ENCODE assay signal across 19 cellular contexts in genomic region chr10:7272008-7272407, GRCh38.
DNase-seq lines count a peak whose midpoint lies in the region; ATAC-seq, FAIRE-seq and TF ChIP-seq lines count a peak whose summit lies in the region.
"Had no signal": no experiment of that assay in that cellular context is flagged by ENCODE, and none has a peak within 500 bp of the region (broad histone marks: within the 10 kb centered on the region; RNA-seq: fewer than 3 reads in every experiment).

No MANE protein-coding gene starts in this region.

- peaks cover 8% of the 10 kb centered on the region for H3K9me3 Mint-ChIP-seq in activated CD4-positive, alpha-beta memory T cell treated with anti-CD3 and anti-CD28 coated beads, Interleukin-2, amount 10 ng/mL, durations not matched to agents 7 days and 5 days
- H3K9me3 Mint-ChIP-seq: neural progenitor cell had no signal

- no peaks in the 10 kb centered on the region for H4K20me1 ChIP-seq in HepG2 (ENCODE audit: insufficient read depth, low read length)

- intact Hi-C loops in HepG2 (cut with micrococcal nuclease; ENCODE audit: unreplicated experiment), result no loop called here

- no peak overlapping the region for H3K14ac ChIP-seq in neuronal stem cell (ENCODE audit: low read length)

- H2BK120ac ChIP-seq in neuronal stem cell (ENCODE audit: low read depth, low read length), result no peak overlapping the region

- CTCF ChIA-PET in activated CD4-positive, alpha-beta memory T cell treated with anti-CD3 and anti-CD28 coated beads, Interleukin-2, amount 10 ng/mL, durations not matched to agents 7 days and 5 days (lab: Charles Lee), result interaction anchor here (0.6 to 2.4 kb wide), 4 partner anchors 137 to 1643 kb away, joined by 3 to 6 read pairs (median 4); partner anchors contain the start of gene SFMBT2
- CTCF ChIA-PET in HepG2 (lab: Yijun Ruan, JAX; ENCODE audit: low intra/inter-chr PET ratio, low total read pairs), result no interaction called here

- H3K4me2 ChIP-seq in HepG2 (ENCODE audit: low read depth, low read length) (no peak overlapping the region), neuronal stem cell (ENCODE audit: insufficient read depth, low read length, poor library complexity, severe bottlenecking) (no peak overlapping the region)
- H3K4me2 ChIP-seq: neural progenitor cell, smooth muscle cell had no signal

- no peaks in the 10 kb centered on the region for H3K79me1 ChIP-seq in neuronal stem cell (ENCODE audit: low read depth, low read length)

- H2AFZ ChIP-seq in HepG2 (ENCODE audit: low read length), result no peak overlapping the region
- no peak overlapping the region for H2AFZ ChIP-seq in neuronal stem cell (ENCODE audit: low read length)
- H2AFZ ChIP-seq: neural progenitor cell had no signal

- 3% methylated on average over 4 of the region's 4 CpGs for WGBS in HepG2 (ENCODE audit: low lambda C conversion rate)
- no CpG with 5 or more reads among the region's 4 CpGs for WGBS in neuronal stem cell (ENCODE audit: extremely low coverage in 2 of 2, insufficient read length in 2 of 2, insufficient replicate concordance in 1 of 2), 2 donors

- no peak overlapping the region for H2AK5ac ChIP-seq in neuronal stem cell (ENCODE audit: low read depth, low read length)

- H3K27me3 ChIP-seq in HepG2 (ENCODE audit: control insufficient read depth in 1 of 2, insufficient read depth in 2 of 2, low read length in 2 of 2), result no peaks in the 10 kb centered on the region; a peak in 2 of 5 replicates
- no peaks in the 10 kb centered on the region for H3K27me3 ChIP-seq in neuronal stem cell (ENCODE audit: control insufficient read depth in 3 of 3, insufficient read depth in 3 of 3, low read depth in 1 of 3, low read length in 3 of 3)
- H3K27me3 ChIP-seq: esophagus squamous epithelium, neural progenitor cell, tibial nerve had no signal

- no peak overlapping the region for H3K23ac ChIP-seq in neuronal stem cell (ENCODE audit: low read depth, low read length, poor library complexity)

- no peaks in the 10 kb centered on the region for H3K79me2 ChIP-seq in HepG2 (ENCODE audit: insufficient read depth, low read length)

- peaks cover 68% of the 10 kb centered on the region for H3K4me1 Mint-ChIP-seq in activated CD4-positive, alpha-beta memory T cell treated with anti-CD3 and anti-CD28 coated beads, Interleukin-2, amount 10 ng/mL, durations not matched to agents 7 days and 5 days

- TF ChIP-seq POLR2A in HepG2 (IDR thresholded peaks at IDR 0.05; ENCODE audit: insufficient read depth in 1 of 2, low read depth in 2 of 2, low read length in 2 of 2), result no peak

- in situ Hi-C loops in HepG2 (cut with HindIII; ENCODE audit: extremely low pct_ligation_motif_present, low pct_unique_long_range_greater_than_20kb), result no loop called here

- H3K36me3 ChIP-seq in HepG2 (replicated peaks in 1 of 2; ENCODE audit: control insufficient read depth in 1 of 2, insufficient read depth in 2 of 2, low read length in 2 of 2), result no peaks in the 10 kb centered on the region
- no peaks in the 10 kb centered on the region for H3K36me3 ChIP-seq in neuronal stem cell (replicated peaks in 1 of 2; ENCODE audit: control insufficient read depth in 2 of 2, insufficient read depth in 2 of 2, low read length in 2 of 2)
- H3K36me3 ChIP-seq: esophagus squamous epithelium, HAP-1, neural progenitor cell, WERI-Rb-1 had no signal

- H3K9me3 ChIP-seq in HepG2 (ENCODE audit: low read length) (no peaks in the 10 kb centered on the region), neuronal stem cell (replicated peaks in 1 of 2; ENCODE audit: control insufficient read depth in 2 of 2, insufficient read depth in 1 of 2, low read depth in 1 of 2, low read length in 2 of 2) (no peaks in the 10 kb centered on the region)
- H3K9me3 ChIP-seq: esophagus squamous epithelium, HAP-1, tibial nerve had no signal

- H3K4me1 ChIP-seq in HepG2 (ENCODE audit: insufficient read depth, low read length) (no peaks in the 10 kb centered on the region), neuronal stem cell (ENCODE audit: control insufficient read depth in 2 of 2, insufficient read depth in 1 of 2, low read depth in 1 of 2, low read length in 2 of 2) (no peaks in the 10 kb centered on the region)
- H3K4me1 ChIP-seq: HAP-1, neural progenitor cell had no signal

- no peak overlapping the region for H3K4me3 ChIP-seq in coronary artery
- H3K4me3 ChIP-seq in HepG2 (replicated peaks in 1 of 3; ENCODE audit: insufficient read depth in 1 of 3, low read depth in 2 of 3, low read length in 3 of 3), result no peak overlapping the region
- H3K4me3 ChIP-seq in neuronal stem cell (ENCODE audit: low read length in 2 of 2), result no peak overlapping the region
- H3K4me3 ChIP-seq: esophagus squamous epithelium, HAP-1, neural progenitor cell, smooth muscle cell, tibial nerve had no signal

- peak overlapping the region; percentile 85 for H3K27ac Mint-ChIP-seq in activated CD4-positive, alpha-beta memory T cell treated with anti-CD3 and anti-CD28 coated beads, Interleukin-2, amount 10 ng/mL, durations not matched to agents 7 days and 5 days
- H3K27ac Mint-ChIP-seq: neural progenitor cell had no signal

- no peak for TF ChIP-seq EP300 in HepG2 (IDR thresholded peaks at IDR 0.05; ENCODE audit: low read depth in 2 of 2, low read length in 2 of 2)
- TF ChIP-seq EP300 in HepG2 (CRISPR knock-in tag; IDR thresholded peaks at IDR 0.05; ENCODE audit: borderline replicate concordance), result no peak

- H4K91ac ChIP-seq in neuronal stem cell (ENCODE audit: low read depth, low read length, poor library complexity), result no peak overlapping the region

- no peak for TF ChIP-seq RAD21 in HepG2 (CRISPR knock-in tag; IDR thresholded peaks at IDR 0.05)

- H3K27me3 Mint-ChIP-seq in activated CD4-positive, alpha-beta memory T cell treated with anti-CD3 and anti-CD28 coated beads, Interleukin-2, amount 10 ng/mL, durations not matched to agents 7 days and 5 days, result no peaks in the 10 kb centered on the region

- H3K4ac ChIP-seq in neuronal stem cell (ENCODE audit: low read length), result no peak overlapping the region

- no peak overlapping the region for H2BK12ac ChIP-seq in neuronal stem cell (ENCODE audit: low read length)

- TF ChIP-seq CTCF in coronary artery (IDR thresholded peaks at IDR 0.05) (no peak), HepG2 (CRISPR knock-in tag; IDR thresholded peaks at IDR 0.05) (no peak)

- POLR2A ChIA-PET in activated CD4-positive, alpha-beta memory T cell treated with anti-CD3 and anti-CD28 coated beads, Interleukin-2, amount 10 ng/mL, durations not matched to agents 7 days and 5 days (lab: Charles Lee), result interaction anchor here (0.8 to 4.6 kb wide), 5 partner anchors 11 to 344 kb away, joined by 3 to 36 read pairs (median 4); partner anchors contain the start of gene SFMBT2
- POLR2A ChIA-PET in HepG2 (lab: Yijun Ruan, JAX), result no interaction called here

- no peak overlapping the region for H3K9ac ChIP-seq in HepG2 (ENCODE audit: insufficient read depth, low read depth, low read length)
- no peak overlapping the region for H3K9ac ChIP-seq in neuronal stem cell (ENCODE audit: low read depth, low read length, poor library complexity)
- H3K9ac ChIP-seq: neural progenitor cell had no signal

- no peak overlapping the region for H2BK5ac ChIP-seq in neuronal stem cell (ENCODE audit: low read length)

- no peak overlapping the region for H3K18ac ChIP-seq in neuronal stem cell (ENCODE audit: low read length)

- peak overlapping the region; percentile 25 for H3K4me3 Mint-ChIP-seq in activated CD4-positive, alpha-beta memory T cell treated with anti-CD3 and anti-CD28 coated beads, Interleukin-2, amount 10 ng/mL, durations not matched to agents 7 days and 5 days
- H3K4me3 Mint-ChIP-seq: neural progenitor cell had no signal

- ATAC-seq in stimulated activated naive CD8-positive, alpha-beta T cell treated with anti-CD3 and anti-CD28 coated beads, Interleukin-15, Interleukin-2, amounts not matched to agents 100 U/mL and 50 U/mL, for 24 hours, result peak; percentile 52
- no peak for ATAC-seq in HepG2

- FAIRE-seq in HepG2 (lab: Jason Lieb, UNC), result no peak
- FAIRE-seq: GM12891 had no signal

- no TSS peak for BruUV-seq in HepG2 (replicated peaks; lab: Mats Ljungman, UMichigan)

- DNase-seq in activated naive CD4-positive, alpha-beta T cell treated with Interleukin-2 at 50 U/mL for 16 hours, result peak; percentile 15
- no peak for DNase-seq in activated naive CD4-positive, alpha-beta T cell treated with anti-CD3 and anti-CD28 coated beads, Interleukin-2, amount 50 U/mL, for 16 hours
- peak; percentile 37 for DNase-seq in activated CD4-positive, alpha-beta memory T cell treated with anti-CD3 and anti-CD28 coated beads, Interleukin-2, amount 10 ng/mL, durations not matched to agents 7 days and 5 days
- peak; percentile 13 for DNase-seq in central memory CD4-positive, alpha-beta T cell
- no peak for DNase-seq in stimulated activated naive CD8-positive, alpha-beta T cell treated with anti-CD3 and anti-CD28 coated beads, Interleukin-15, Interleukin-2, amounts not matched to agents 100 U/mL and 50 U/mL, for 24 hours
- DNase-seq in coronary artery (ENCODE audit: low spot score) (no peak), HepG2 (ENCODE audit: low spot score) (no peak), neuronal stem cell (ENCODE audit: low spot score) (no peak)
- DNase-seq: activated CD8-positive, alpha-beta memory T cell treated with anti-CD3 and anti-CD28 coated beads, Interleukin-2, amount 50 U/mL, for 48 hours; amygdala; esophagus squamous epithelium; NCI-H1417; SHP77; WERI-Rb-1 had no signal

- peaks cover 50% of the 10 kb centered on the region for H3K36me3 Mint-ChIP-seq in activated CD4-positive, alpha-beta memory T cell treated with anti-CD3 and anti-CD28 coated beads, Interleukin-2, amount 10 ng/mL, durations not matched to agents 7 days and 5 days (ENCODE audit: low read depth)

- no peak overlapping the region for H2BK15ac ChIP-seq in neuronal stem cell (ENCODE audit: low read length)

- H3K27ac ChIP-seq in coronary artery, result no peak overlapping the region
- H3K27ac ChIP-seq in HepG2 (ENCODE audit: extremely low read length, insufficient read depth, low read length), result no peak overlapping the region
- no peak overlapping the region for H3K27ac ChIP-seq in neuronal stem cell (replicated peaks; ENCODE audit: low read length)
- H3K27ac ChIP-seq: esophagus squamous epithelium, neural progenitor cell, tibial nerve, WERI-Rb-1 had no signal

- no peak overlapping the region for H4K8ac ChIP-seq in neuronal stem cell (ENCODE audit: low read depth, low read length)

TF ChIP-seq in HepG2, 621 proteins besides CTCF, POLR2A, EP300 and RAD21 (continues in another document):
- no peak for TF ChIP-seq GPN1 (CRISPR knock-in tag; IDR thresholded peaks at IDR 0.05; ENCODE audit: borderline replicate concordance)

Comparison
In these comparisons a context has a peak if more than half of its experiments do, and no peak if none do; other contexts are left out.
1. DNase-seq: peak in activated naive CD4-positive, alpha-beta T cell treated with Interleukin-2 at 50 U/mL for 16 hours (single experiment), activated CD4-positive, alpha-beta memory T cell treated with anti-CD3 and anti-CD28 coated beads, Interleukin-2, amount 10 ng/mL, durations not matched to agents 7 days and 5 days (single experiment) and central memory CD4-positive, alpha-beta T cell (single experiment); none in activated naive CD4-positive, alpha-beta T cell treated with anti-CD3 and anti-CD28 coated beads, Interleukin-2, amount 50 U/mL, for 16 hours (single experiment), stimulated activated naive CD8-positive, alpha-beta T cell treated with anti-CD3 and anti-CD28 coated beads, Interleukin-15, Interleukin-2, amounts not matched to agents 100 U/mL and 50 U/mL, for 24 hours (single experiment), coronary artery (single experiment), HepG2 (single experiment) and neuronal stem cell (single experiment).